16 cellular contexts compared by ENCODE assay signal in the genomic region with DNA sequence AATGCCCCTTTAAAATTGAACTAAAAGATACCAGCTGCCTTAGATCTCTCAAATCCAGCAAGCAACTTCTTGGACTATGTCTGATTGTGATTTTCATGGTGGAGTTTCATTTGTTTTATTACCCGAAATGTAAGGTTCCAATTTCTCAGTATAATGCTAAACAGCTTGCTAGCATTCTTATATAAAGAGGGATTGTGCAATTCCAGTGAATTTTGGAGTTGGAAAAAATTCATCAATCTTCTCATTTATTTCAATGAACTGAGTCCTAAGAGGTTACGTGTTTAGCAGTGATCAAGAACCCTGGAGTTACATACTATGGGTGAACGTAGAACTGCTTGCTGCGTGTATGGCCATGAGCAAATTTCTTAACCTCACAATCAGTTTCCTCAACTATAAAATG.
"Had no signal": no experiment of that assay in that cellular context is flagged by ENCODE, and none has a peak within 500 bp of the region (broad histone marks: within the 10 kb centered on the region; RNA-seq: fewer than 3 reads in every experiment).

No MANE protein-coding gene starts in this region.

- H3K36me3 ChIP-seq: cardiac muscle cell, left ventricle myocardium inferior, right atrium auricular region, suprapubic skin, WERI-Rb-1 had no signal

- H3K27ac ChIP-seq: cardiac muscle cell, dorsolateral prefrontal cortex, suprapubic skin, WERI-Rb-1 had no signal

- H3K4me3 Mint-ChIP-seq: activated CD4-positive, alpha-beta memory T cell treated with anti-CD3 and anti-CD28 coated beads, Interleukin-2, amount 10 ng/mL, durations not matched to agents 7 days and 5 days had no signal

- H3K27me3 Mint-ChIP-seq: naive thymus-derived CD8-positive, alpha-beta T cell had no signal

- H3K36me3 Mint-ChIP-seq: naive thymus-derived CD8-positive, alpha-beta T cell had no signal

- H3K9me3 Mint-ChIP-seq: activated CD4-positive, alpha-beta memory T cell treated with anti-CD3 and anti-CD28 coated beads, Interleukin-2, amount 10 ng/mL, durations not matched to agents 7 days and 5 days; naive thymus-derived CD8-positive, alpha-beta T cell had no signal

- H3K27me3 ChIP-seq: right atrium auricular region had no signal

- H3K9me3 ChIP-seq: left ventricle myocardium inferior, right atrium auricular region, suprapubic skin had no signal

- DNase-seq: activated CD4-positive, alpha-beta memory T cell treated with anti-CD3 and anti-CD28 coated beads, Interleukin-2, amount 10 ng/mL, durations not matched to agents 7 days and 5 days; activated CD4-positive, alpha-beta T cell treated with anti-CD3 and anti-CD28 coated beads for 4 hours; activated effector memory CD4-positive, alpha-beta T cell treated with anti-CD3 and anti-CD28 coated beads, Interleukin-2, amount 50 U/mL, for 16 hours; activated T-cell treated with anti-CD3 and anti-CD28 coated beads, Interleukin-2, amount 50 U/mL, for 48 hours; dorsolateral prefrontal cortex; erythroblast; hippocampal formation; left ventricle myocardium inferior; naive thymus-derived CD8-positive, alpha-beta T cell; occipital lobe; stimulated activated naive CD8-positive, alpha-beta T cell treated with anti-CD3 and anti-CD28 coated beads, Interleukin-15, Interleukin-2, amounts not matched to agents 100 U/mL and 50 U/mL, for 24 hours; trophoblast cell; WERI-Rb-1 had no signal

- H3K27ac Mint-ChIP-seq: activated CD4-positive, alpha-beta memory T cell treated with anti-CD3 and anti-CD28 coated beads, Interleukin-2, amount 10 ng/mL, durations not matched to agents 7 days and 5 days had no signal

- H3K4me3 ChIP-seq: cardiac muscle cell, dorsolateral prefrontal cortex, left ventricle myocardium inferior, right atrium auricular region, suprapubic skin had no signal
